Comparison of ENCODE assay signal across 17 cellular contexts in the genomic region with DNA sequence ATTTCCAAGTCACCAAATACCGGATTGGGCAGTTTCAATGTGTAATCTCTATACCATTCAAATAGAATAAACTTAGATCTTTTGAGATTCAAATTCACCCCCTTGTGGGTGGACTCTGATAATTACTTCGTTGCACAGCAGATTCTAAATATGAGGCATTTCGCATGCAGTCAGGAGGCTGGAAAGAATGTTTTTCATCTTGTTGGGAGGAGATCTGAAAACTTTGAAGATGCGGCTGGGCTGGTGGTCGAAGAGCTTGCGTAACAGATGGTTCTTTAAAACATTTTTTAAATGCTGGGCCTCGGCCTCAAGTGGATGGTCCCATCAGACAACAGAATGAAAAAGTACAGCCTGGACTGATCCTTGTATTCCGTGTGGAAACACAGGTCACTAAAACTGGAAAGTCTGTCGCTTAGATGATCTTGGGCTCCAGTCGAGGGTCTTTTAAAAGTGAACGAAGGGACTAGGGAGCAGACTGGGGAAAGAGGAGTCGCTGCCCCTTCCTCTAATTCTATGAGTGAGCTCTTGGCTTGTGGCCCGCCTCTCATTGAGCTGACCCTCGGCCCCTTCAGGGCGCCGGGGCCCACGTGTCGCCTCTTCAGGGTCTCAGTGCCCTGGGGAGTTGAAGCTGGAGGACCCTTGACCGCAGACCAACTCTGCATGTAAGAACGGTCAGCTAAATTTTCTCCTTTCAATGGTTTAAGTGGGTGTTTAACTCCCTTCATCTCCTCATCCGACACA. TPM values are rescaled to one million over a fixed set of nuclear protein-coding genes. Genes with fewer than 3 reads are reported as not detected.
DNase-seq lines count a peak whose midpoint lies in the region; ATAC-seq and TF ChIP-seq lines count a peak whose summit lies in the region.
"Had no signal": no experiment of that assay in that cellular context is flagged by ENCODE, and none has a peak within 500 bp of the region (broad histone marks: within the 10 kb centered on the region; RNA-seq: fewer than 3 reads in every experiment).

No MANE protein-coding gene starts in this region.

- H3K27ac ChIP-seq in right lobe of liver (no peak overlapping the region), substantia nigra (ENCODE audit: low read depth, low read length, poor library complexity, severe bottlenecking) (no peak overlapping the region)
- H3K27ac ChIP-seq: dorsolateral prefrontal cortex, neutrophil had no signal

- no peaks in the 10 kb centered on the region for H3K9me3 Mint-ChIP-seq in activated CD4-positive, alpha-beta T cell treated with anti-CD3 and anti-CD28 coated beads, Interleukin-2, amount 10 ng/mL, durations not matched to agents 7 days and 5 days
- no peaks in the 10 kb centered on the region for H3K9me3 Mint-ChIP-seq in brain
- H3K9me3 Mint-ChIP-seq in stimulated activated naive B cell treated with anti-CD40 and anti-IgM and Interleukin-4, amounts not matched to agents 10 μg/mL and 1 μg/mL and 100 μg/mL, for 72 hours: no peaks in the 10 kb centered on the region

- WGBS in right lobe of liver (ENCODE audit: insufficient coverage, low coverage, low lambda C conversion rate, missing lambda C conversion rate): 55% methylated on average over 15 of the region's 21 CpGs

- no peak overlapping the region for H3K27ac Mint-ChIP-seq in activated CD4-positive, alpha-beta T cell treated with anti-CD3 and anti-CD28 coated beads, Interleukin-2, amount 10 ng/mL, durations not matched to agents 7 days and 5 days
- H3K27ac Mint-ChIP-seq in brain: no peak overlapping the region
- peak overlapping the region; percentile 21 for H3K27ac Mint-ChIP-seq in stimulated activated naive B cell treated with anti-CD40 and anti-IgM and Interleukin-4, amounts not matched to agents 10 μg/mL and 1 μg/mL and 100 μg/mL, for 72 hours

- ATAC-seq in right lobe of liver: no peak
- no peak for ATAC-seq in stimulated activated naive B cell treated with anti-CD40 and anti-IgM and Interleukin-4, amounts not matched to agents 10 μg/mL and 1 μg/mL and 100 μg/mL, for 72 hours (replicated peaks)
- no peak for ATAC-seq in GM18858 (IDR thresholded peaks at IDR 0.05; ENCODE audit: unreplicated experiment)
- no peak for ATAC-seq in GM18868 (IDR thresholded peaks at IDR 0.05; ENCODE audit: unreplicated experiment)

- intact Hi-C loops in right lobe of liver (cut with DNase I): no loop called here

- TF ChIP-seq CTCF in brain (conservative IDR thresholded peaks at IDR 0.05) (no peak), right lobe of liver (IDR thresholded peaks at IDR 0.05) (no peak)

- H3K4me1 Mint-ChIP-seq in activated CD4-positive, alpha-beta T cell treated with anti-CD3 and anti-CD28 coated beads, Interleukin-2, amount 10 ng/mL, durations not matched to agents 7 days and 5 days: peaks cover 21% of the 10 kb centered on the region
- peaks cover 42% of the 10 kb centered on the region for H3K4me1 Mint-ChIP-seq in brain
- H3K4me1 Mint-ChIP-seq in stimulated activated naive B cell treated with anti-CD40 and anti-IgM and Interleukin-4, amounts not matched to agents 10 μg/mL and 1 μg/mL and 100 μg/mL, for 72 hours: peaks cover 34 to 55% of the 10 kb centered on the region in 2 donors

- no peaks in the 10 kb centered on the region for H3K27me3 ChIP-seq in right lobe of liver

- TF ChIP-seq POLR2A in right lobe of liver (IDR thresholded peaks at IDR 0.05): no peak

- H3K4me3 Mint-ChIP-seq in activated CD4-positive, alpha-beta T cell treated with anti-CD3 and anti-CD28 coated beads, Interleukin-2, amount 10 ng/mL, durations not matched to agents 7 days and 5 days: peak overlapping the region; percentile 39
- peak overlapping the region; percentile 45 to 87 (median 76) for H3K4me3 Mint-ChIP-seq in brain
- no peak overlapping the region for H3K4me3 Mint-ChIP-seq in stimulated activated naive B cell treated with anti-CD40 and anti-IgM and Interleukin-4, amounts not matched to agents 10 μg/mL and 1 μg/mL and 100 μg/mL, for 72 hours

- H3K9me3 ChIP-seq in right lobe of liver: no peaks in the 10 kb centered on the region
- H3K9me3 ChIP-seq: neutrophil had no signal

- H3K4me3 ChIP-seq in right lobe of liver: peak overlapping the region; percentile 58 to 64 (median 60)

- peaks cover 0 to 20% (median 4%) of the 10 kb centered on the region in 4 donors for H3K4me1 ChIP-seq in right lobe of liver

- peaks cover 3% of the 10 kb centered on the region for H3K36me3 Mint-ChIP-seq in activated CD4-positive, alpha-beta T cell treated with anti-CD3 and anti-CD28 coated beads, Interleukin-2, amount 10 ng/mL, durations not matched to agents 7 days and 5 days (ENCODE audit: low read depth)
- no peaks in the 10 kb centered on the region for H3K36me3 Mint-ChIP-seq in brain
- H3K36me3 Mint-ChIP-seq in stimulated activated naive B cell treated with anti-CD40 and anti-IgM and Interleukin-4, amounts not matched to agents 10 μg/mL and 1 μg/mL and 100 μg/mL, for 72 hours: no peaks in the 10 kb centered on the region

- CTCF ChIA-PET in activated CD4-positive, alpha-beta T cell treated with anti-CD3 and anti-CD28 coated beads, Interleukin-2, amount 10 ng/mL, durations not matched to agents 7 days and 5 days (lab: Charles Lee): no interaction called here

- no peak for DNase-seq in activated CD4-positive, alpha-beta T cell treated with anti-CD3 and anti-CD28 coated beads, Interleukin-2, amount 10 ng/mL, durations not matched to agents 7 days and 5 days
- no peak for DNase-seq in activated CD4-positive, alpha-beta T cell treated with anti-CD3 and anti-CD28 coated beads, Interleukin-2, amount 50 U/mL, for 48 hours
- no peak for DNase-seq in right lobe of liver
- DNase-seq in stimulated activated naive B cell treated with anti-CD40 and anti-IgM and Interleukin-4, amounts not matched to agents 10 μg/mL and 1 μg/mL and 100 μg/mL, for 72 hours: no peak
- DNase-seq in substantia nigra (lab: John Stamatoyannopoulos, UW): no peak
- DNase-seq: 8988T; activated CD4-positive, alpha-beta T cell treated with anti-CD3 and anti-CD28 coated beads for 48 hours; aorta; dorsolateral prefrontal cortex; kidney glomerular epithelial cell; NCI-H1092 treated with DMSO at 0.1 percent for 48 hours; NCI-H446 treated with DMSO at 0.1 percent for 48 hours; T-helper 9 cell had no signal

- POLR2A ChIA-PET in activated CD4-positive, alpha-beta T cell treated with anti-CD3 and anti-CD28 coated beads, Interleukin-2, amount 10 ng/mL, durations not matched to agents 7 days and 5 days (lab: Charles Lee): no interaction called here

- H3K27me3 Mint-ChIP-seq in activated CD4-positive, alpha-beta T cell treated with anti-CD3 and anti-CD28 coated beads, Interleukin-2, amount 10 ng/mL, durations not matched to agents 7 days and 5 days: peaks cover 55% of the 10 kb centered on the region
- H3K27me3 Mint-ChIP-seq in brain: peaks cover 38% of the 10 kb centered on the region
- H3K27me3 Mint-ChIP-seq in stimulated activated naive B cell treated with anti-CD40 and anti-IgM and Interleukin-4, amounts not matched to agents 10 μg/mL and 1 μg/mL and 100 μg/mL, for 72 hours: peaks cover 32 to 51% of the 10 kb centered on the region in 2 donors

- H3K36me3 ChIP-seq in right lobe of liver: peaks cover 0 to 4% (median 0%) of the 10 kb centered on the region in 4 donors
- H3K36me3 ChIP-seq: neutrophil had no signal

RNA-seq across cellular contexts. Expression of a gene that starts 10.6 kb away (rescaled TPM):
- total RNA-seq in activated CD4-positive, alpha-beta T cell treated with anti-CD3 and anti-CD28 coated beads, Interleukin-2, amount 10 ng/mL, durations not matched to agents 7 days and 5 days: not detected
- polyA plus RNA-seq in brain (ENCODE audit: insufficient read depth, low read depth, low replicate concordance): 0.53 TPM
- 10 to 100 TPM; 20.4 to 35.0 (median 28.5) TPM for total RNA-seq in right lobe of liver

Comparison
In these comparisons a context has a peak if more than half of its experiments do, and no peak if none do; other contexts are left out.
1. H3K4me3 Mint-ChIP-seq: peak in activated CD4-positive, alpha-beta T cell treated with anti-CD3 and anti-CD28 coated beads, Interleukin-2, amount 10 ng/mL, durations not matched to agents 7 days and 5 days (single experiment) and brain (5 of 5); none in stimulated activated naive B cell treated with anti-CD40 and anti-IgM and Interleukin-4, amounts not matched to agents 10 μg/mL and 1 μg/mL and 100 μg/mL, for 72 hours (0 of 2).
2. RNA of a gene that starts 10.6 kb away (total RNA-seq): 20.4 to 35.0 TPM in right lobe of liver; not detected in activated CD4-positive, alpha-beta T cell treated with anti-CD3 and anti-CD28 coated beads, Interleukin-2, amount 10 ng/mL, durations not matched to agents 7 days and 5 days; every median in the first group is over 10 times any median in the second.